ENCODE assay signal across 8 cellular contexts in the genomic region with DNA sequence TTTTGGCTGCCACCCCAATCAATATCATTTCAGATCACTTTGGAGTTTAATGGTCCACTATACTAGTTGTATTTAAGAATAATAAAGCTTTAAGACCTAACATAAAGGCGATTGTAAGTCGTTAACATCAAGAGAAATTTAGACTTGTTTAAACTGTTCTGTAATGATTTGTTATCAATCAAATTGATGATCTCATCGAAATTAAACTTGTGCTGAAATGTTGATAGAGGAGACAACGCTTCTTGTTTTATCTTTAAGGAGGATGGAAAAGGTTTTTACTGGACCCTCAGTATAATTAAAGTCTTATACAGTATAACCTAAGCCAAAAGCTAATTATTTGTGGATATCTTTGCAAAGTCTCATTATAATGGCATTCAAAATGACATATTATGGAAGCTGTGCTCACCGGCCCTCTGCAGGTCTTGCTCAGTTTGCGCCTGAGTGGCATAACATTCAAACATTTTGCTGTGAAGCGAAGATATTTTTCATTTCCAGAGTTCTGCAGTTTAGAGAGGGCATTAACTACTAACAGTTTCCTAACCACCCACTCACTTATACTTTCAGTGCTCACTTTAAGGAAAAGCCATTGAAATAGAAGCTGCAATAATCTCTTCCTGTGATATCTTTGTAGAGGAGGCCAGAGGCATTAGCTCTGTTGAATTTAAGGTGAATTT. TPM values are rescaled to one million over a fixed set of nuclear protein-coding genes. Genes with fewer than 3 reads are reported as not detected.
A peak's percentile ranks its signal among the peaks of the same experiment; 100 is the strongest.
DNase-seq lines count a peak whose midpoint lies in the region; ATAC-seq lines count a peak whose summit lies in the region.

No MANE protein-coding gene starts in this region.

- ATAC-seq in right cardiac atrium (no peak), HG02588 (IDR thresholded peaks at IDR 0.05; ENCODE audit: unreplicated experiment) (no peak), GM18520 (IDR thresholded peaks at IDR 0.05; ENCODE audit: unreplicated experiment) (no peak)

- H3K27ac ChIP-seq in HUES6 (ENCODE audit: low read depth, low read length), result no peak overlapping the region
- no peak overlapping the region for H3K27ac ChIP-seq in right cardiac atrium (ENCODE audit: low read length)

- peak overlapping the region; percentile 93 for H3K4me3 ChIP-seq in HUES6 (ENCODE audit: low read depth, low read length)
- H3K4me3 ChIP-seq in right cardiac atrium (ENCODE audit: low read length), result peak overlapping the region; percentile 96

- H3K4me1 ChIP-seq in HUES6 (ENCODE audit: control insufficient read depth, insufficient read depth, low read length), result peaks cover 26% of the 10 kb centered on the region
- H3K4me1 ChIP-seq in right cardiac atrium (ENCODE audit: control insufficient read depth, insufficient read depth, low read length), result no peaks in the 10 kb centered on the region

- no peaks in the 10 kb centered on the region for H3K9me3 ChIP-seq in HUES6 (ENCODE audit: control insufficient read depth, insufficient read depth, low read depth, low read length)
- H3K9me3 ChIP-seq in right cardiac atrium (ENCODE audit: control insufficient read depth, low read length), result no peaks in the 10 kb centered on the region

- intact Hi-C loops in right cardiac atrium (cut with DNase I), result loop anchor here (5.0 to 10.0 kb wide), 4 partner anchors 92 to 112 kb away; no protein-coding TSS in a partner anchor

- peak; percentile 55 for DNase-seq in DMS 273 (lab: John Stamatoyannopoulos, UW; ENCODE audit: unreplicated experiment)
- peak; percentile 22 for DNase-seq in activated CD4-positive, alpha-beta T cell treated with anti-CD3 and anti-CD28 coated beads, Interleukin-2, amount 50 U/mL, for 1 hour
- DNase-seq in right cardiac atrium, result no peak
- peak; percentile 37 for DNase-seq in stimulated activated naive CD4-positive, alpha-beta T cell treated with Interleukin-2 at 50 U/mL for 16 hours (lab: John Stamatoyannopoulos, UW)
- DNase-seq in middle frontal gyrus (ENCODE audit: extremely low spot score, low spot score), result no peak

- H3K27me3 ChIP-seq in HUES6 (ENCODE audit: control insufficient read depth, insufficient read depth, low read length) (peaks cover 23% of the 10 kb centered on the region), right cardiac atrium (ENCODE audit: control insufficient read depth, insufficient read depth) (no peaks in the 10 kb centered on the region)

- 50% methylated on average over 7 of the region's 7 CpGs for WGBS in right cardiac atrium

- H3K36me3 ChIP-seq in HUES6 (ENCODE audit: control insufficient read depth, insufficient read depth, low read length), result no peaks in the 10 kb centered on the region

- H3K9ac ChIP-seq in HUES6 (ENCODE audit: low read length), result peak overlapping the region; percentile 89

RNA-seq across cellular contexts. Expression of gene SERTAD2, which starts 1.4 kb away (rescaled TPM):
- total RNA-seq in right cardiac atrium, result 10 to 100 TPM; 17.9 to 25.4 (median 20.0) TPM
- polyA plus RNA-seq in right cardiac atrium, result 8.2 TPM

Comparison
In these comparisons a context has a peak if more than half of its experiments do, and no peak if none do; other contexts are left out.
1. DNase-seq: peak in DMS 273 (single experiment), activated CD4-positive, alpha-beta T cell treated with anti-CD3 and anti-CD28 coated beads, Interleukin-2, amount 50 U/mL, for 1 hour (single experiment) and stimulated activated naive CD4-positive, alpha-beta T cell treated with Interleukin-2 at 50 U/mL for 16 hours (single experiment); none in right cardiac atrium (0 of 3) and middle frontal gyrus (single experiment).